In genomic region chr18:38751211-38751610, GRCh38 we compare ENCODE assay signal across 19 cellular contexts.
A peak's percentile ranks its signal among the peaks of the same experiment; 100 is the strongest.
DNase-seq lines count a peak whose midpoint lies in the region; ATAC-seq and TF ChIP-seq lines count a peak whose summit lies in the region.
"Had no signal": no experiment of that assay in that cellular context is flagged by ENCODE, and none has a peak within 500 bp of the region (broad histone marks: within the 10 kb centered on the region; RNA-seq: fewer than 3 reads in every experiment).

No MANE protein-coding gene starts in this region.

- 51 to 53% methylated on average over 2 of the region's 2 CpGs for WGBS in esophagus, 2 donors
- 80 to 89% (median 84%) methylated on average over 2 of the region's 2 CpGs for WGBS in heart left ventricle, 4 donors

- H3K27me3 Mint-ChIP-seq in activated T-cell treated with anti-CD3 and anti-CD28 coated beads, Interleukin-2, amount 50 U/mL, for 72 hours (ENCODE audit: low read depth), result peaks cover 6% of the 10 kb centered on the region
- H3K27me3 Mint-ChIP-seq: B cell had no signal

- intact Hi-C loops in heart left ventricle (cut with DNase I), result loop anchor here in 1 of 10 donors (10.0 kb wide), 1 partner anchor 56 kb away; no protein-coding TSS in a partner anchor

- H3K4me3 ChIP-seq in esophagus (ENCODE audit: low read depth in 1 of 2, low read length in 2 of 2) (no peak overlapping the region), heart left ventricle (no peak overlapping the region)
- H3K4me3 ChIP-seq: A549, SJSA1 had no signal

- TF ChIP-seq POLR2A in heart left ventricle (IDR thresholded peaks at IDR 0.05), result no peak

- no peak overlapping the region for H3K27ac Mint-ChIP-seq in activated T-cell treated with anti-CD3 and anti-CD28 coated beads, Interleukin-2, amount 50 U/mL, for 72 hours
- H3K27ac Mint-ChIP-seq: B cell, CD14-positive monocyte had no signal

- peak; percentile 25 to 71 for ATAC-seq in activated T-cell treated with anti-CD3 and anti-CD28 coated beads, Interleukin-2, amount 50 U/mL, for 72 hours (replicated peaks in 1 of 2)
- no peak for ATAC-seq in heart left ventricle
- ATAC-seq in HG03521 (IDR thresholded peaks at IDR 0.05; ENCODE audit: unreplicated experiment), result no peak
- no peak for ATAC-seq in GM19455 (IDR thresholded peaks at IDR 0.05; ENCODE audit: unreplicated experiment)
- ATAC-seq: A549, Right ventricle myocardium inferior had no signal

- H3K36me3 ChIP-seq in esophagus (ENCODE audit: control insufficient read depth in 2 of 2, insufficient read depth in 2 of 2, low read length in 1 of 2) (no peaks in the 10 kb centered on the region), heart left ventricle (no peaks in the 10 kb centered on the region)
- H3K36me3 ChIP-seq: SJSA1 had no signal

- H3K9me3 ChIP-seq in esophagus (ENCODE audit: control insufficient read depth in 2 of 2, insufficient read depth in 1 of 2, low read depth in 1 of 2, low read length in 1 of 2) (no peaks in the 10 kb centered on the region), heart left ventricle (no peaks in the 10 kb centered on the region)
- H3K9me3 ChIP-seq: A549 had no signal

- no peak overlapping the region for H3K4me3 Mint-ChIP-seq in activated T-cell treated with anti-CD3 and anti-CD28 coated beads, Interleukin-2, amount 50 U/mL, for 72 hours
- H3K4me3 Mint-ChIP-seq: B cell, CD14-positive monocyte had no signal

- peaks cover 19% of the 10 kb centered on the region for H3K4me1 Mint-ChIP-seq in activated T-cell treated with anti-CD3 and anti-CD28 coated beads, Interleukin-2, amount 50 U/mL, for 72 hours (ENCODE audit: low read depth)
- H3K4me1 Mint-ChIP-seq: B cell had no signal

- TF ChIP-seq CTCF in heart left ventricle (IDR thresholded peaks at IDR 0.05), result no peak

- H3K36me3 Mint-ChIP-seq in activated T-cell treated with anti-CD3 and anti-CD28 coated beads, Interleukin-2, amount 50 U/mL, for 72 hours (ENCODE audit: insufficient read depth in 2 of 2), result no peaks in the 10 kb centered on the region
- H3K36me3 Mint-ChIP-seq: CD14-positive monocyte had no signal

- H3K9me3 Mint-ChIP-seq in activated T-cell treated with anti-CD3 and anti-CD28 coated beads, Interleukin-2, amount 50 U/mL, for 72 hours, result peaks cover 0 to 8% of the 10 kb centered on the region in 2 donors

- DNase-seq in activated T-cell treated with anti-CD3 and anti-CD28 coated beads, Interleukin-2, amount 50 U/mL, for 72 hours, result no peak
- no peak for DNase-seq in activated T-cell treated with anti-CD3 and anti-CD28 coated beads for 4 hours
- DNase-seq in heart left ventricle, result no peak
- DNase-seq: Karpas-422, NCI-H1417, NCI-H1694 treated with DMSO at 0.1 percent for 48 hours, NCI-H2081 treated with DMSO at 0.1 percent for 48 hours, NCI-H2171 treated with DMSO at 0.1 percent for 48 hours, NCI-H524 treated with DMSO at 0.1 percent for 48 hours, NCI-H82 had no signal

- H3K4me1 ChIP-seq in esophagus (ENCODE audit: control insufficient read depth in 2 of 2, insufficient read depth in 2 of 2, low read length in 1 of 2) (peaks cover 0 to 6% of the 10 kb centered on the region in 2 donors), heart left ventricle (no peaks in the 10 kb centered on the region)
- H3K4me1 ChIP-seq: A549, SJSA1 had no signal

- H3K27me3 ChIP-seq in esophagus (ENCODE audit: control insufficient read depth in 1 of 2, insufficient read depth in 2 of 2, low read length in 2 of 2) (no peaks in the 10 kb centered on the region), heart left ventricle (no peaks in the 10 kb centered on the region)
- H3K27me3 ChIP-seq: SJSA1 had no signal

- peak overlapping the region; percentile 37 for H3K27ac ChIP-seq in angular gyrus (ENCODE audit: low read depth, low read length)
- peak overlapping the region; percentile 59 to 62 for H3K27ac ChIP-seq in esophagus (ENCODE audit: low read depth in 2 of 2, low read length in 1 of 2)
- H3K27ac ChIP-seq in heart left ventricle, result no peak overlapping the region
- H3K27ac ChIP-seq: A549, SJSA1 had no signal

Comparison
In these comparisons a context has a peak if more than half of its experiments do, and no peak if none do; other contexts are left out.
1. ATAC-seq: peak in activated T-cell treated with anti-CD3 and anti-CD28 coated beads, Interleukin-2, amount 50 U/mL, for 72 hours (2 of 2); none in heart left ventricle (0 of 4), HG03521 (single experiment) and GM19455 (single experiment).
2. H3K27ac ChIP-seq: peak in angular gyrus (single experiment) and esophagus (2 of 2); none in heart left ventricle (0 of 12).